8 cellular contexts compared by ENCODE assay signal in genomic region chr17:32909787-32910369, GRCh38. TPM values are rescaled to one million over a fixed set of nuclear protein-coding genes. Genes with fewer than 3 reads are reported as not detected.
DNase-seq lines count a peak whose midpoint lies in the region; ATAC-seq and TF ChIP-seq lines count a peak whose summit lies in the region.

No MANE protein-coding gene starts in this region.

- H3K27ac Mint-ChIP-seq in activated naive CD4-positive, alpha-beta T cell treated with anti-CD3 and anti-CD28 coated beads, Interleukin-2, amount 10 ng/mL, durations not matched to agents 7 days and 5 days = no peak overlapping the region

- no CpG with 5 or more reads among the region's 4 CpGs for WGBS in IMR-90 (ENCODE audit: extremely low coverage in 2 of 2, insufficient read length in 1 of 2), 2 experiments
- 1 to 2% methylated on average over 4 of the region's 4 CpGs for WGBS in aorta, 2 donors

- no peaks in the 10 kb centered on the region for H3K79me2 ChIP-seq in PC-3 (ENCODE audit: low read length)

- H3K4me2 ChIP-seq in IMR-90 (ENCODE audit: low read depth, low read length) = no peak overlapping the region
- H3K4me2 ChIP-seq in PC-3 (ENCODE audit: low read length) = no peak overlapping the region

- H3K9me3 ChIP-seq in IMR-90 (ENCODE audit: control insufficient read depth, insufficient read depth, low read length) = no peaks in the 10 kb centered on the region
- no peaks in the 10 kb centered on the region for H3K9me3 ChIP-seq in PC-3 (ENCODE audit: low read length)
- no peaks in the 10 kb centered on the region for H3K9me3 ChIP-seq in aorta (ENCODE audit: control insufficient read depth, low read length)

- H4K8ac ChIP-seq in IMR-90 (ENCODE audit: low read depth in 2 of 2, low read length in 2 of 2) = peak overlapping the region in 1 of 2 experiments; percentile 88; a peak in 2 of 4 replicates

- H2AFZ ChIP-seq in IMR-90 (replicated peaks; ENCODE audit: low read length, poor library complexity) = peak overlapping the region; percentile 90
- peak overlapping the region; percentile 57; the same call in 1 of the 2 replicates for H2AFZ ChIP-seq in PC-3 (ENCODE audit: low read length)

- H4K20me1 ChIP-seq in IMR-90 (ENCODE audit: insufficient read depth, low read length) (no peaks in the 10 kb centered on the region), PC-3 (ENCODE audit: low read length) (no peaks in the 10 kb centered on the region)

- peak; percentile 74 for TF ChIP-seq CTCF in IMR-90 (conservative IDR thresholded peaks at IDR 0.05; ENCODE audit: low read depth, low read length)
- peak; percentile 66 for TF ChIP-seq CTCF in PC-3 (conservative IDR thresholded peaks at IDR 0.05; ENCODE audit: low read depth, low read length)
- TF ChIP-seq CTCF in omental fat pad (IDR thresholded peaks at IDR 0.05) = peak in 1 of 3 donors; percentile 53

- CTCF ChIA-PET in IMR-90 (lab: Yijun Ruan, JAX) = interaction anchor here (0.6 to 1.0 kb wide), 5 partner anchors 32 to 126 kb away, joined by 3 to 6 read pairs (median 5); no protein-coding TSS in a partner anchor
- CTCF ChIA-PET in PC-3 (lab: Charles Lee) = interaction anchor here (0.6 to 1.3 kb wide), 6 partner anchors 19 to 841 kb away, joined by 3 to 9 read pairs (median 4); partner anchors contain the start of gene MYO1D
- CTCF ChIA-PET in activated naive CD4-positive, alpha-beta T cell treated with anti-CD3 and anti-CD28 coated beads, Interleukin-2, amount 10 ng/mL, durations not matched to agents 7 days and 5 days (lab: Charles Lee) = interaction anchor here (1.0 to 2.2 kb wide), 6 partner anchors 11 to 128 kb away, joined by 3 to 21 read pairs (median 6); partner anchors contain the start of gene MYO1D

- no peak overlapping the region for H3K23ac ChIP-seq in IMR-90 (ENCODE audit: low read depth, low read length)

- H3K27ac ChIP-seq in IMR-90 (ENCODE audit: insufficient read depth, low read length) (no peak overlapping the region), PC-3 (ENCODE audit: low read length) (no peak overlapping the region), aorta (ENCODE audit: low read depth in 1 of 2, low read length in 2 of 2) (no peak overlapping the region)

- H3K27me3 ChIP-seq in IMR-90 (ENCODE audit: control insufficient read depth, insufficient read depth, low read length) = peaks cover 3% of the 10 kb centered on the region; the same call in 1 of the 2 replicates
- no peaks in the 10 kb centered on the region for H3K27me3 ChIP-seq in PC-3 (ENCODE audit: low read length)
- no peaks in the 10 kb centered on the region for H3K27me3 ChIP-seq in aorta (ENCODE audit: control insufficient read depth in 1 of 2, insufficient read depth in 2 of 2, low read length in 1 of 2)

- H3K4me1 ChIP-seq in IMR-90 (ENCODE audit: control insufficient read depth, insufficient read depth, low read length) (peaks cover 2% of the 10 kb centered on the region; the same call in 1 of the 2 replicates), PC-3 (ENCODE audit: insufficient read depth, low read length) (peaks cover 12% of the 10 kb centered on the region), aorta (ENCODE audit: control insufficient read depth in 1 of 2, insufficient read depth in 2 of 2, low read length in 2 of 2) (no peaks in the 10 kb centered on the region)

- DNase-seq in activated CD4-positive, alpha-beta T cell treated with anti-CD3 and anti-CD28 coated beads for 24 hours (ENCODE audit: low read depth in 2 of 2) = peak; percentile 26 to 41
- no peak for DNase-seq in activated CD4-positive, alpha-beta T cell treated with anti-CD3 and anti-CD28 coated beads for 1 hour
- peak; percentile 84 for DNase-seq in IMR-90
- peak; percentile 74 for DNase-seq in PC-3
- DNase-seq in activated naive CD4-positive, alpha-beta T cell treated with anti-CD3 and anti-CD28 coated beads, Interleukin-2, amount 10 ng/mL, durations not matched to agents 7 days and 5 days = peak; percentile 67
- peak; percentile 85 for DNase-seq in globus pallidus (ENCODE audit: low spot score)
- DNase-seq in omental fat pad (ENCODE audit: low spot score) = peak; percentile 48
- peak in 1 of 2 donors; percentile 76 for DNase-seq in aorta

- H4K5ac ChIP-seq in IMR-90 (ENCODE audit: low read depth, low read length) = peak overlapping the region; percentile 53; the same call in 1 of the 2 replicates

- POLR2A ChIA-PET in IMR-90 (lab: Charles Lee; ENCODE audit: unreplicated experiment) (interaction anchor here (0.6 kb wide), 1 partner anchor 8 kb away, joined by 3 read pairs; no protein-coding TSS in a partner anchor), PC-3 (lab: Charles Lee; ENCODE audit: unreplicated experiment) (interaction anchor here (0.7 kb wide), 1 partner anchor 251 kb away, joined by 5 read pairs; no protein-coding TSS in a partner anchor)

- H2BK5ac ChIP-seq in IMR-90 (ENCODE audit: low read depth, low read length, poor library complexity, severe bottlenecking) = no peak overlapping the region

- BruUV-seq in IMR-90 (replicated peaks; lab: Mats Ljungman, UMichigan) = no TSS peak
- no TSS peak for BruUV-seq in PC-3 (replicated peaks; lab: Mats Ljungman, UMichigan)

- no peak overlapping the region for H3K18ac ChIP-seq in IMR-90 (ENCODE audit: low read depth, low read length)

- intact Hi-C loops in IMR-90 (cut with micrococcal nuclease) (loop anchor here (1.0 to 2.0 kb wide), 2 partner anchors 33 to 127 kb away; partner anchors contain the start of gene MYO1D), PC-3 (cut with micrococcal nuclease) (loop anchor here (1.0 kb wide), 2 partner anchors 33 to 127 kb away; partner anchors contain the start of gene MYO1D), aorta (cut with DNase I) (loop anchor here (2.0 to 10.0 kb wide), 4 partner anchors 31 to 425 kb away; partner anchors contain the start of gene CDK5R1 (in 1 of the 2))

- no peak overlapping the region for H2BK20ac ChIP-seq in IMR-90 (ENCODE audit: low read depth, low read length)

- H3K79me1 ChIP-seq in IMR-90 (ENCODE audit: low read depth in 1 of 2, low read length in 2 of 2) = no peaks in the 10 kb centered on the region

- TF ChIP-seq POLR2A in IMR-90 (IDR thresholded peaks at IDR 0.05; ENCODE audit: low read depth, low read length) = no peak

- H3K36me3 ChIP-seq in IMR-90 (ENCODE audit: control insufficient read depth, insufficient read depth, low read length) (no peaks in the 10 kb centered on the region), PC-3 (ENCODE audit: low read depth, low read length) (no peaks in the 10 kb centered on the region), aorta (ENCODE audit: control insufficient read depth in 1 of 2, insufficient read depth in 2 of 2, low read length in 1 of 2) (no peaks in the 10 kb centered on the region)

- H3K9me1 ChIP-seq in IMR-90 (ENCODE audit: insufficient read depth, low read length) = no peaks in the 10 kb centered on the region; the same call in 1 of the 2 replicates

- H3K14ac ChIP-seq in IMR-90 (replicated peaks; ENCODE audit: low read depth, low read length) = no peak overlapping the region

- H2AK5ac ChIP-seq in IMR-90 (ENCODE audit: low read depth, low read length) = no peak overlapping the region

- TF ChIP-seq RAD21 in IMR-90 (IDR thresholded peaks at IDR 0.05; ENCODE audit: low read length) = peak; percentile 69

- H3K9ac ChIP-seq in IMR-90 (ENCODE audit: low read depth, low read length) (no peak overlapping the region), PC-3 (ENCODE audit: low read length) (no peak overlapping the region)

- H3K56ac ChIP-seq in IMR-90 (ENCODE audit: extremely low read depth, insufficient read depth, low read length) = no peak overlapping the region

- no peak overlapping the region for H3K4me3 ChIP-seq in IMR-90 (ENCODE audit: insufficient read depth, low read depth, low read length)
- H3K4me3 ChIP-seq in PC-3 (ENCODE audit: low read length) = no peak overlapping the region
- H3K4me3 ChIP-seq in aorta (ENCODE audit: low read length in 2 of 2) = no peak overlapping the region

- H3F3A ChIP-seq in PC-3 (ENCODE audit: low read length, unreplicated experiment) = no peaks in the 10 kb centered on the region

- H3K27me3 Mint-ChIP-seq in activated naive CD4-positive, alpha-beta T cell treated with anti-CD3 and anti-CD28 coated beads, Interleukin-2, amount 10 ng/mL, durations not matched to agents 7 days and 5 days = peaks cover 19% of the 10 kb centered on the region

- H3K4ac ChIP-seq in IMR-90 (ENCODE audit: low read depth, low read length) = no peak overlapping the region

- no peaks in the 10 kb centered on the region for H3K9me3 Mint-ChIP-seq in activated naive CD4-positive, alpha-beta T cell treated with anti-CD3 and anti-CD28 coated beads, Interleukin-2, amount 10 ng/mL, durations not matched to agents 7 days and 5 days

- no peaks in the 10 kb centered on the region for H3K36me3 Mint-ChIP-seq in activated naive CD4-positive, alpha-beta T cell treated with anti-CD3 and anti-CD28 coated beads, Interleukin-2, amount 10 ng/mL, durations not matched to agents 7 days and 5 days

- no peak overlapping the region for H3K4me3 Mint-ChIP-seq in activated naive CD4-positive, alpha-beta T cell treated with anti-CD3 and anti-CD28 coated beads, Interleukin-2, amount 10 ng/mL, durations not matched to agents 7 days and 5 days

- no peak overlapping the region for H2BK15ac ChIP-seq in IMR-90 (ENCODE audit: low read depth, low read length)

- H4K91ac ChIP-seq in IMR-90 (ENCODE audit: insufficient read depth, low read depth, low read length) = 0 out of 2 replicates have a peak overlapping the region, but pooled peaks have one; percentile 39

- no peak overlapping the region for H2AK9ac ChIP-seq in IMR-90 (replicated peaks; ENCODE audit: low read depth, low read length, poor library complexity)

- ATAC-seq in IMR-90 (ENCODE audit: low read depth) (peak; percentile 84), PC-3 (peak; percentile 54), omental fat pad (ENCODE audit: low FRiP score) (peak; percentile 18), aorta (ENCODE audit: low FRiP score) (peak; percentile 85)

- H3K4me1 Mint-ChIP-seq in activated naive CD4-positive, alpha-beta T cell treated with anti-CD3 and anti-CD28 coated beads, Interleukin-2, amount 10 ng/mL, durations not matched to agents 7 days and 5 days = peaks cover 4% of the 10 kb centered on the region

- H3K9me2 ChIP-seq in PC-3 (replicated peaks; ENCODE audit: low read length) = no peaks in the 10 kb centered on the region

- H2BK120ac ChIP-seq in IMR-90 (ENCODE audit: low read depth, low read length) = 0 out of 2 replicates have a peak overlapping the region, but pooled peaks have one; percentile 63

- dilution Hi-C loops in IMR-90 (cut with HindIII; ENCODE audit: low sequenced_read_pairs, unreplicated experiment) = no loop called here

- in situ Hi-C loops in IMR-90 (cut with MboI; ENCODE audit: low sequenced_read_pairs) = loop anchor here (25.0 kb wide), 1 partner anchor 123 kb away; no protein-coding TSS in a partner anchor

RNA-seq across cellular contexts. Expression of gene TMEM98, which starts 18.1 kb away (rescaled TPM):
- total RNA-seq in IMR-90 (2012; rRNA removed) = 129 and 173 TPM in 2 replicates
- polyA plus RNA-seq in IMR-90 (2012; rRNA removed) = 195 TPM in 2 replicates
- 288 and 315 TPM in 2 replicates for polyA plus RNA-seq in IMR-90 (2012; cell fraction: cytosol; rRNA removed)
- 125 and 152 TPM in 2 replicates for polyA plus RNA-seq in IMR-90 (2012; cell fraction: nucleus; rRNA removed; ENCODE audit: low replicate concordance)
- total RNA-seq in PC-3 (2014; rRNA removed) = 59.0 and 59.4 TPM in 2 replicates
- total RNA-seq in omental fat pad = 100 to 1,000 TPM in 1 of 4 donors, 10 to 100 TPM in 3; 44.6 to 193 (median 80.3) TPM
- total RNA-seq in aorta = 10 to 100 TPM; 39.3 to 65.8 TPM
- polyA plus RNA-seq in aorta = 10 to 100 TPM; 56.0 to 91.4 TPM

RNA-seq across cellular contexts. Expression of gene MYO1D, which starts 33.0 kb away (rescaled TPM):
- total RNA-seq in IMR-90 (2012; rRNA removed) = 0.56 and 0.90 TPM in 2 replicates
- polyA plus RNA-seq in IMR-90 (2012; rRNA removed) = 0.63 and 0.67 TPM in 2 replicates
- 0.41 and 0.43 TPM in 2 replicates for polyA plus RNA-seq in IMR-90 (2012; cell fraction: cytosol; rRNA removed)
- 0.13 and 0.42 TPM in 2 replicates for polyA plus RNA-seq in IMR-90 (2012; cell fraction: nucleus; rRNA removed; ENCODE audit: low replicate concordance)
- total RNA-seq in PC-3 (2014; rRNA removed) = 23.5 and 27.2 TPM in 2 replicates
- total RNA-seq in omental fat pad = 10 to 100 TPM; 36.9 to 49.2 (median 39.5) TPM
- 100 to 1,000 TPM; 222 to 358 TPM for total RNA-seq in aorta
- 100 to 1,000 TPM in 1 of 2 donors, 10 to 100 TPM in 1; 62.5 to 106 TPM for polyA plus RNA-seq in aorta

Comparison
In these comparisons a context has a peak if more than half of its experiments do, and no peak if none do; other contexts are left out.
1. ATAC-seq: peak in every context shown above with its lines; median percentile 85 in aorta; 84 in IMR-90; 54 in PC-3; 18 in omental fat pad.
2. RNA of gene MYO1D, which starts 33.0 kb away (total RNA-seq): 222 to 358 TPM in aorta, 36.9 to 49.2 TPM in omental fat pad and 23.5 to 27.2 TPM in PC-3; 0.56 to 0.90 TPM in IMR-90; every median in the first group is over 10 times any median in the second.